ENCODE assay signal across 1 cellular context in the genomic region with DNA sequence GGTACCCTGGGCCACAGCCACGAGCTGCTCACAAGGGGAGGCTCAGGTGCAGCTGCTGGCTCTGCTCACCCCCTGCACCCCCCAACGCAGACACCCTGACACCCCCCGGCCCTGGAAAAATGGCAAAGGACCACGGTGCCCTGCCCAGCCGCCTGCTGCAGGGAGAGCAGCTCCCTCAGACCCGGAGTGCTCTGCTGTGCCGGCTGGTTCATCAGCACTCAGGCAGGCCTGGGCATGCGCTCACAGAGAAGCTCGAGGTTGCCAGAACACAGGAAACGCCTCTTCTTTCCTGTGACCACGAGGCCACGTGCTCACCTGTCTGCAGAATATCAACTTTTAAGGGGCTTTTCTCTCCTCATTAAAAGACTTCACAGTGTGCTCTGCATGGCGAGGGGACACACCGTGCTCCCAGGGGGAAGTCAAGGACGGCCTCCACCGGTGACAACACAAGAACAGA.
TF ChIP-seq lines count a peak whose summit lies in the region.

No MANE protein-coding gene starts in this region.

TF ChIP-seq in endothelial cell of umbilical vein, 7 proteins besides CTCF, POLR2A, EP300 and RAD21:
- TF ChIP-seq MYC (IDR thresholded peaks at IDR 0.05; ENCODE audit: low read depth, low read length) (no peak), POLR2AphosphoS5 (IDR thresholded peaks at IDR 0.05; ENCODE audit: insufficient read depth, low read depth, low read length) (no peak), EZH2 (IDR thresholded peaks at IDR 0.05; ENCODE audit: borderline replicate concordance, low read depth, low read length, severe bottlenecking) (no peak), GATA2 (IDR thresholded peaks at IDR 0.05; ENCODE audit: insufficient read depth, insufficient read length, low read depth, low read length) (no peak), JUN (IDR thresholded peaks at IDR 0.05; ENCODE audit: borderline replicate concordance, insufficient read depth, insufficient read length, low read depth) (no peak), FOS (IDR thresholded peaks at IDR 0.05; ENCODE audit: borderline replicate concordance, insufficient read depth, low read length) (no peak)
- TF ChIP-seq, protein P1, sequence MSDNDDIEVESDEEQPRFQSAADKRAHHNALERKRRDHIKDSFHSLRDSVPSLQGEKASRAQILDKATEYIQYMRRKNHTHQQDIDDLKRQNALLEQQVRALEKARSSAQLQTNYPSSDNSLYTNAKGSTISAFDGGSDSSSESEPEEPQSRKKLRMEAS (IDR thresholded peaks at IDR 0.05; ENCODE audit: insufficient read depth, insufficient read length), result no peak
